ENCODE assay signal across 31 cellular contexts in the genomic region with DNA sequence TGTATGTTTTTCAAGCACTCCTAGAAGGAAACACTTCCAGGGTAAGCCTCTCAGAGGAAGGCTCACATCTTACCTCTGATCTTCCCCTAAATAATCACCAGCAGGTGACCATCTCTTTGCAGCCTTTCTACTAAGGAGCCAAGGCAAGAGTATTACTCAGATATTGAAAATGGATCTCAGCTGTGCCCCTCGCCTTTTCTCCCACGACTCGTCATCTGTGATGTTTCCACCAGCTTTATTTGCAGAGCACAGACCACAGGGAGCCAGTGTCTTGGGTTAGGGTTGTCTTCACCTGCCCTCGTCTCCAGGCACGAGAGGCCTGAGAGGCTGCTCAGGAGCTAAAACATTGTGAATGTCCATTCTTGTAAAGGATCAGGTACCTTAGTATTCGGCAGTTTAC. TPM values are rescaled to one million over a fixed set of nuclear protein-coding genes. Genes with fewer than 3 reads are reported as not detected.
"Had no signal": no experiment of that assay in that cellular context is flagged by ENCODE, and none has a peak within 500 bp of the region (broad histone marks: within the 10 kb centered on the region; RNA-seq: fewer than 3 reads in every experiment).

No MANE protein-coding gene starts in this region.

- H3K4me3 ChIP-seq: adrenal gland, MG63, SJSA1 had no signal

- H3K27ac ChIP-seq: adrenal gland, SJSA1 had no signal

- H3K27me3 ChIP-seq: adrenal gland, MG63, SJSA1 had no signal

- ATAC-seq: activated CD8-positive, alpha-beta T cell treated with anti-CD3 and anti-CD28 coated beads for 36 hours; activated T-cell treated with anti-CD3 and anti-CD28 coated beads, Interleukin-2, amount 50 U/mL, for 4 hours; Panc1 had no signal

- H3K4me1 ChIP-seq: adrenal gland, SJSA1 had no signal

- H3K9me3 ChIP-seq: adrenal gland, MG63, SJSA1, SK-N-SH had no signal

- H3K4me3 Mint-ChIP-seq: activated CD4-positive, alpha-beta T cell treated with anti-CD3 and anti-CD28 coated beads, Interleukin-2, amount 10 ng/mL, durations not matched to agents 24 days and 14 days; activated CD8-positive, alpha-beta T cell treated with anti-CD3 and anti-CD28 coated beads for 36 hours; activated naive CD4-positive, alpha-beta T cell treated with anti-CD3 and anti-CD28 coated beads for 36 hours; activated naive CD8-positive, alpha-beta T cell treated with anti-CD3 and anti-CD28 coated beads, Interleukin-2, amount 10 ng/mL, durations not matched to agents 7 days and 5 days; activated T-cell treated with anti-CD3 and anti-CD28 coated beads, Interleukin-2, amount 50 U/mL, for 4 hours; activated T-helper 1 cell treated with anti-CD3 and anti-CD28 coated beads, Interleukin-12 subunit alpha, Interleukin-12 subunit beta, Interleukin-2, Interleukin-4 antibody, amounts not matched to agents 30 ng/mL and 10 ng/mL and 1 ng/mL, durations not matched to agents 14 hours and 24 hours and 36 hours; brain; T-helper 1 cell treated with Interleukin-12 subunit alpha and Interleukin-12 subunit beta and Interleukin-4 antibody, amounts not matched to agents 30 μg/mL and 1 μg/mL, for 36 hours; T-helper 2 cell treated with Interferon-gamma antibody and Interleukin-4, amounts not matched to agents 5 μg/mL and 100 μg/mL, for 36 hours had no signal

- DNase-seq: activated CD4-positive, alpha-beta T cell treated with anti-CD3 and anti-CD28 coated beads, Interleukin-2, amount 10 ng/mL, durations not matched to agents 24 days and 14 days; activated CD4-positive, alpha-beta T cell treated with anti-CD3 and anti-CD28 coated beads, Interleukin-2, amount 50 U/mL, for 4 hours; activated CD8-positive, alpha-beta memory T cell treated with anti-CD3 and anti-CD28 coated beads, Interleukin-2, amount 50 U/mL, for 4 hours; activated CD8-positive, alpha-beta T cell treated with anti-CD3 and anti-CD28 coated beads for 36 hours; activated gamma-delta T cell treated with Interleukin-2 at 50 U/mL for 16 hours; activated naive CD4-positive, alpha-beta T cell treated with anti-CD3 and anti-CD28 coated beads for 36 hours; activated naive CD8-positive, alpha-beta T cell treated with anti-CD3 and anti-CD28 coated beads, Interleukin-2, amount 10 ng/mL, durations not matched to agents 7 days and 5 days; activated T-cell treated with anti-CD3 and anti-CD28 coated beads for 4 hours; activated T-cell treated with anti-CD3 and anti-CD28 coated beads, Interleukin-2, amount 50 U/mL, for 4 hours; caudate nucleus; Kasumi-1; KG1; MG63; NCI-H1048; NCI-H1105 treated with DMSO at 0.1 percent for 48 hours; NCI-H1436; NCI-H1694; NCI-H2029; NCI-H345; NCI-H524 treated with DMSO at 0.1 percent for 48 hours; SHP77 treated with DMSO at 0.1 percent for 48 hours; SK-N-SH had no signal

- H3K4me1 Mint-ChIP-seq: activated naive CD8-positive, alpha-beta T cell treated with anti-CD3 and anti-CD28 coated beads, Interleukin-2, amount 10 ng/mL, durations not matched to agents 7 days and 5 days; brain had no signal

- FAIRE-seq: astrocyte, TTC549 had no signal

- H3K27ac Mint-ChIP-seq: activated naive CD4-positive, alpha-beta T cell treated with anti-CD3 and anti-CD28 coated beads for 36 hours; activated naive CD8-positive, alpha-beta T cell treated with anti-CD3 and anti-CD28 coated beads, Interleukin-2, amount 10 ng/mL, durations not matched to agents 7 days and 5 days; activated T-helper 1 cell treated with anti-CD3 and anti-CD28 coated beads, Interleukin-12 subunit alpha, Interleukin-12 subunit beta, Interleukin-2, Interleukin-4 antibody, amounts not matched to agents 30 ng/mL and 10 ng/mL and 1 ng/mL, durations not matched to agents 14 hours and 24 hours and 36 hours; T-helper 1 cell treated with Interleukin-12 subunit alpha and Interleukin-12 subunit beta and Interleukin-4 antibody, amounts not matched to agents 30 μg/mL and 1 μg/mL, for 36 hours; T-helper 2 cell treated with Interferon-gamma antibody and Interleukin-4, amounts not matched to agents 5 μg/mL and 100 μg/mL, for 36 hours had no signal

- H3K27me3 Mint-ChIP-seq: activated CD4-positive, alpha-beta T cell treated with anti-CD3 and anti-CD28 coated beads, Interleukin-2, amount 10 ng/mL, durations not matched to agents 24 days and 14 days; activated CD8-positive, alpha-beta T cell treated with anti-CD3 and anti-CD28 coated beads for 36 hours; brain had no signal

RNA-seq across cellular contexts. Expression of gene ESPNL, which starts 56.3 kb away (rescaled TPM):
- total RNA-seq: astrocyte had no signal
